ENCODE assay signal across 6 cellular contexts in genomic region chr12:130601327-130601726, GRCh38.
"Had no signal": no experiment of that assay in that cellular context is flagged by ENCODE, and none has a peak within 500 bp of the region (broad histone marks: within the 10 kb centered on the region; RNA-seq: fewer than 3 reads in every experiment).

No MANE protein-coding gene starts in this region.

- ATAC-seq: GM23338, K562 had no signal

- DNase-seq: H9, HCEC 1CT, IMR-90, KG1 had no signal
